Comparison of ENCODE assay signal across 8 cellular contexts in the genomic region with DNA sequence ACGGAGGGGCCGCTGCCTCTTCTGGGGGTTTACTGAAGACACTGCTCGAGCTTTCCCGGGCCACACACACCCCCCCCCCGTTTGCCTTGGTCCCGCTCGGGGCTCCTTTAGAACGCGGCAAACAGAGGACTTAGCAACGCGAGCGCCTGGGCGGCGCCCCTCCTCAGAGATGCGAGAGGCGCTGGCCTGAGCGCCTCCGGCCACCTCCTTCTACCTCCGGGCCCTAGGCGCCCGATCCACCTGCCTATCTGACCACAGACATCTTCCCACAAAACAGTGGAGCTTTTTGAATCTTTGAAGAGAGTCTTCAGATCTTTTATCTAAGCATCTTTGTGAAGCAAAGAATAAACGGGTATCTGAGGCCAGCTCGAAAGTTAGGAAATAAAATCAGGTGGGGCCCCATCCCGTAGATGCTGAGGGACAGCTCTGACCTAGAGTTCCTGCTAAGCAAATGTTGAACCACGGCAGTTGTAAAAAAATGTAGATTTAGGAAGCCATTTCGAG. TPM values are rescaled to one million over a fixed set of nuclear protein-coding genes. Genes with fewer than 3 reads are reported as not detected.
A peak's percentile ranks its signal among the peaks of the same experiment; 100 is the strongest.
DNase-seq lines count a peak whose midpoint lies in the region; ATAC-seq and TF ChIP-seq lines count a peak whose summit lies in the region.

No MANE protein-coding gene starts in this region.

- H3K27ac Mint-ChIP-seq in T-helper 1 cell treated with Interleukin-12 subunit alpha and Interleukin-12 subunit beta and Interleukin-4 antibody, amounts not matched to agents 30 μg/mL and 1 μg/mL, for 36 hours: peak overlapping the region; percentile 47

- ATAC-seq in GM18505 (IDR thresholded peaks at IDR 0.05; ENCODE audit: unreplicated experiment) (peak; percentile 77), HG02870 (IDR thresholded peaks at IDR 0.05; ENCODE audit: unreplicated experiment) (peak; percentile 72)

- H3K27ac ChIP-seq in effector memory CD4-positive, alpha-beta T cell (ENCODE audit: insufficient read depth, low read length, poor library complexity, severe bottlenecking): no peak overlapping the region
- H3K27ac ChIP-seq in stomach smooth muscle (ENCODE audit: low read length): peak overlapping the region; percentile 77

- no peak for TF ChIP-seq CTCF in lower leg skin (IDR thresholded peaks at IDR 0.05)

- 2 to 3% methylated on average over 22 to 26 of the region's 26 CpGs for WGBS in lower leg skin, 2 donors

- DNase-seq in AG08396 (ENCODE audit: low spot score): peak; percentile 84
- peak; percentile 83 for DNase-seq in NCI-H128 (lab: John Stamatoyannopoulos, UW; ENCODE audit: unreplicated experiment)
- DNase-seq in effector memory CD4-positive, alpha-beta T cell: no peak
- peak in 1 of 2 donors; percentile 89 for DNase-seq in lower leg skin (ENCODE audit: low spot score in 2 of 2)

- no peaks in the 10 kb centered on the region for H3K36me3 Mint-ChIP-seq in T-helper 1 cell treated with Interleukin-12 subunit alpha and Interleukin-12 subunit beta and Interleukin-4 antibody, amounts not matched to agents 30 μg/mL and 1 μg/mL, for 36 hours (ENCODE audit: low read depth)

- no peaks in the 10 kb centered on the region for H3K9me3 ChIP-seq in effector memory CD4-positive, alpha-beta T cell (ENCODE audit: control insufficient read depth, low read length)
- no peaks in the 10 kb centered on the region for H3K9me3 ChIP-seq in stomach smooth muscle (ENCODE audit: control insufficient read depth in 2 of 2, low read length in 2 of 2)

- intact Hi-C loops in lower leg skin (cut with DNase I; ENCODE audit: low total_unique reads): no loop called here

- peaks cover 71% of the 10 kb centered on the region for H3K27me3 Mint-ChIP-seq in T-helper 1 cell treated with Interleukin-12 subunit alpha and Interleukin-12 subunit beta and Interleukin-4 antibody, amounts not matched to agents 30 μg/mL and 1 μg/mL, for 36 hours (ENCODE audit: low read depth)

- H3K9ac ChIP-seq in stomach smooth muscle (ENCODE audit: low read length in 2 of 2): peak overlapping the region; percentile 87 to 93

- H3K9me3 Mint-ChIP-seq in T-helper 1 cell treated with Interleukin-12 subunit alpha and Interleukin-12 subunit beta and Interleukin-4 antibody, amounts not matched to agents 30 μg/mL and 1 μg/mL, for 36 hours: no peaks in the 10 kb centered on the region

- no peak for TF ChIP-seq POLR2A in GM18505 (IDR thresholded peaks at IDR 0.05; ENCODE audit: borderline replicate concordance, extremely low read depth, insufficient read depth, insufficient read length)
- no peak for TF ChIP-seq POLR2A in lower leg skin (IDR thresholded peaks at IDR 0.05)

- peaks cover 5% of the 10 kb centered on the region for H3K4me1 ChIP-seq in effector memory CD4-positive, alpha-beta T cell (ENCODE audit: control insufficient read depth, insufficient read depth, low read length, poor library complexity, severe bottlenecking)
- H3K4me1 ChIP-seq in stomach smooth muscle (ENCODE audit: control insufficient read depth, insufficient read depth, low read length): peaks cover 3% of the 10 kb centered on the region

- H3K36me3 ChIP-seq in effector memory CD4-positive, alpha-beta T cell (ENCODE audit: control insufficient read depth, insufficient read depth, low read length): no peaks in the 10 kb centered on the region
- no peaks in the 10 kb centered on the region for H3K36me3 ChIP-seq in stomach smooth muscle (ENCODE audit: control insufficient read depth in 2 of 2, insufficient read depth in 2 of 2, low read length in 2 of 2)

- H3K4me3 ChIP-seq in effector memory CD4-positive, alpha-beta T cell (ENCODE audit: insufficient read depth, low read depth, low read length, poor library complexity, severe bottlenecking): peak overlapping the region; percentile 71
- H3K4me3 ChIP-seq in lower leg skin (ENCODE audit: low read depth, poor library complexity, severe bottlenecking) (peak overlapping the region; percentile 59), stomach smooth muscle (ENCODE audit: low read length in 2 of 2) (peak overlapping the region; percentile 82 to 91)

- H3K4me3 Mint-ChIP-seq in T-helper 1 cell treated with Interleukin-12 subunit alpha and Interleukin-12 subunit beta and Interleukin-4 antibody, amounts not matched to agents 30 μg/mL and 1 μg/mL, for 36 hours: peak overlapping the region; percentile 82

- peaks cover 8% of the 10 kb centered on the region for H3K27me3 ChIP-seq in effector memory CD4-positive, alpha-beta T cell (replicated peaks; ENCODE audit: control insufficient read depth, insufficient read depth, low read length, poor library complexity, severe bottlenecking)
- H3K27me3 ChIP-seq in stomach smooth muscle (ENCODE audit: control insufficient read depth in 1 of 2, insufficient read depth in 2 of 2, low read length in 2 of 2): no peaks in the 10 kb centered on the region

- H3K4me1 Mint-ChIP-seq in T-helper 1 cell treated with Interleukin-12 subunit alpha and Interleukin-12 subunit beta and Interleukin-4 antibody, amounts not matched to agents 30 μg/mL and 1 μg/mL, for 36 hours (ENCODE audit: low read depth): peaks cover 16% of the 10 kb centered on the region

RNA-seq across cellular contexts. Expression of gene TTLL7, which starts 0.4 kb away (rescaled TPM):
- total RNA-seq in lower leg skin: 1 to 10 TPM in 3 of 4 donors, under 1 TPM in 1; 0.95 to 7.6 (median 3.8) TPM

Comparison
In these comparisons a context has a peak if more than half of its experiments do, and no peak if none do; other contexts are left out.
1. DNase-seq: peak in AG08396 (single experiment) and NCI-H128 (single experiment); none in effector memory CD4-positive, alpha-beta T cell (0 of 3).
2. Peak in every context shown above with its lines, with median percentiles within 50 percentile points of each other: H3K4me3 ChIP-seq.